In genomic region chr19:3154957-3155736, GRCh38 we compare ENCODE assay signal across 8 cellular contexts. TPM values are rescaled to one million over a fixed set of nuclear protein-coding genes. Genes with fewer than 3 reads are reported as not detected.
DNase-seq lines count a peak whose midpoint lies in the region; ATAC-seq and TF ChIP-seq lines count a peak whose summit lies in the region.

No MANE protein-coding gene starts in this region.

- no peaks in the 10 kb centered on the region for H3K27me3 ChIP-seq in thoracic aorta (replicated peaks; ENCODE audit: insufficient read depth)

- H3K4me3 ChIP-seq in thoracic aorta, result peak overlapping the region; percentile 16

- peak overlapping the region in 1 of 2 donors; percentile 46 for H3K27ac ChIP-seq in thoracic aorta

- H3K36me3 ChIP-seq in thoracic aorta, result no peaks in the 10 kb centered on the region

- H3K36me3 Mint-ChIP-seq in activated CD4-positive, alpha-beta T cell treated with anti-CD3 and anti-CD28 coated beads, Interleukin-2, amount 10 ng/mL, durations not matched to agents 7 days and 5 days (ENCODE audit: low read depth), result peaks cover 47% of the 10 kb centered on the region
- no peaks in the 10 kb centered on the region for H3K36me3 Mint-ChIP-seq in naive B cell

- ATAC-seq in GM19395 (IDR thresholded peaks at IDR 0.05; ENCODE audit: unreplicated experiment), result peak; percentile 67
- peak; percentile 97 for ATAC-seq in naive B cell (ENCODE audit: low read depth in 2 of 2)
- peak; percentile 78 for ATAC-seq in thoracic aorta (ENCODE audit: insufficient number of reproducible peaks, low FRiP score, low read depth)
- no peak for ATAC-seq in HG03378 (IDR thresholded peaks at IDR 0.05; ENCODE audit: unreplicated experiment)

- H3K4me1 ChIP-seq in thoracic aorta (ENCODE audit: control insufficient read depth in 1 of 2, low read depth in 2 of 2), result peaks cover 3 to 14% of the 10 kb centered on the region in 2 donors

- H3K9me3 ChIP-seq in thoracic aorta, result no peaks in the 10 kb centered on the region

- POLR2A ChIA-PET in activated CD4-positive, alpha-beta T cell treated with anti-CD3 and anti-CD28 coated beads, Interleukin-2, amount 10 ng/mL, durations not matched to agents 7 days and 5 days (lab: Charles Lee), result no interaction called here

- H3K4me3 Mint-ChIP-seq in activated CD4-positive, alpha-beta T cell treated with anti-CD3 and anti-CD28 coated beads, Interleukin-2, amount 10 ng/mL, durations not matched to agents 7 days and 5 days, result no peak overlapping the region
- peak overlapping the region in 6 of 8 donors; percentile 22 to 83 (median 64) for H3K4me3 Mint-ChIP-seq in naive B cell

- H3K9me3 Mint-ChIP-seq in activated CD4-positive, alpha-beta T cell treated with anti-CD3 and anti-CD28 coated beads, Interleukin-2, amount 10 ng/mL, durations not matched to agents 7 days and 5 days, result peaks cover 5% of the 10 kb centered on the region
- peaks cover 0 to 2% (median 0%) of the 10 kb centered on the region in 7 donors for H3K9me3 Mint-ChIP-seq in naive B cell

- TF ChIP-seq CTCF in thoracic aorta (IDR thresholded peaks at IDR 0.05), result no peak

- DNase-seq in AG08395 (ENCODE audit: low spot score) (peak; percentile 97), M059J (ENCODE audit: low read depth) (peak; percentile 100), dermis microvascular lymphatic vessel endothelial cell (ENCODE audit: low read depth in 2 of 2) (peak; percentile 97 to 100), naive B cell (peak; percentile 65), thoracic aorta (ENCODE audit: low spot score) (peak; percentile 85)
- peak; percentile 83 for DNase-seq in activated CD4-positive, alpha-beta T cell treated with anti-CD3 and anti-CD28 coated beads, Interleukin-2, amount 10 ng/mL, durations not matched to agents 7 days and 5 days

- H3K27me3 Mint-ChIP-seq in activated CD4-positive, alpha-beta T cell treated with anti-CD3 and anti-CD28 coated beads, Interleukin-2, amount 10 ng/mL, durations not matched to agents 7 days and 5 days, result no peaks in the 10 kb centered on the region
- H3K27me3 Mint-ChIP-seq in naive B cell, result no peaks in the 10 kb centered on the region

- no peak overlapping the region for H3K27ac Mint-ChIP-seq in activated CD4-positive, alpha-beta T cell treated with anti-CD3 and anti-CD28 coated beads, Interleukin-2, amount 10 ng/mL, durations not matched to agents 7 days and 5 days
- H3K27ac Mint-ChIP-seq in naive B cell, result peak overlapping the region in 3 of 6 donors; percentile 72 to 87 (median 83)

- CTCF ChIA-PET in activated CD4-positive, alpha-beta T cell treated with anti-CD3 and anti-CD28 coated beads, Interleukin-2, amount 10 ng/mL, durations not matched to agents 7 days and 5 days (lab: Charles Lee), result interaction anchor here (0.6 to 1.0 kb wide), 2 partner anchors 16 to 21 kb away, joined by 3 read pairs; no protein-coding TSS in a partner anchor

- H3K4me1 Mint-ChIP-seq in activated CD4-positive, alpha-beta T cell treated with anti-CD3 and anti-CD28 coated beads, Interleukin-2, amount 10 ng/mL, durations not matched to agents 7 days and 5 days, result peaks cover 15% of the 10 kb centered on the region
- H3K4me1 Mint-ChIP-seq in naive B cell, result peaks cover 0 to 3% (median 3%) of the 10 kb centered on the region in 3 donors

RNA-seq across cellular contexts. Expression of gene GNA15, which starts 19.3 kb away (rescaled TPM):
- total RNA-seq in M059J (2014; rRNA removed; shearing (Covaris generic)), result not detected in 2 replicates
- 10 to 100 TPM; 22.8 to 23.6 TPM for total RNA-seq in activated CD4-positive, alpha-beta T cell treated with anti-CD3 and anti-CD28 coated beads, Interleukin-2, amount 10 ng/mL, durations not matched to agents 7 days and 5 days
- 0.13 and 0.63 TPM in 2 replicates for total RNA-seq in dermis microvascular lymphatic vessel endothelial cell
- polyA plus RNA-seq in naive B cell (ENCODE audit: low read depth in 6 of 6), result under 1 TPM in 3 of 6 donors, not detected in 3; 0.21 to 0.59 (median 0.53) TPM
- 10 to 100 TPM; 13.0 to 14.0 TPM for total RNA-seq in thoracic aorta

RNA-seq across cellular contexts. Expression of gene S1PR4, which starts 23.4 kb away (rescaled TPM):
- not detected in 2 replicates for total RNA-seq in M059J (2014; rRNA removed; shearing (Covaris generic))
- 100 to 1,000 TPM; 162 to 209 TPM for total RNA-seq in activated CD4-positive, alpha-beta T cell treated with anti-CD3 and anti-CD28 coated beads, Interleukin-2, amount 10 ng/mL, durations not matched to agents 7 days and 5 days
- 0.51 and 0.63 TPM in 2 replicates for total RNA-seq in dermis microvascular lymphatic vessel endothelial cell
- polyA plus RNA-seq in naive B cell (ENCODE audit: low read depth in 6 of 6), result 100 to 1,000 TPM; 307 to 524 (median 405) TPM
- 1 to 10 TPM; 1.2 to 6.4 TPM for total RNA-seq in thoracic aorta

RNA-seq across cellular contexts. Expression of gene NCLN, which starts 30.6 kb away (rescaled TPM):
- 44.7 and 76.1 TPM in 2 replicates for total RNA-seq in M059J (2014; rRNA removed; shearing (Covaris generic))
- 10 to 100 TPM; 52.1 to 56.0 TPM for total RNA-seq in activated CD4-positive, alpha-beta T cell treated with anti-CD3 and anti-CD28 coated beads, Interleukin-2, amount 10 ng/mL, durations not matched to agents 7 days and 5 days
- 33.2 and 45.0 TPM in 2 replicates for total RNA-seq in dermis microvascular lymphatic vessel endothelial cell
- 10 to 100 TPM; 17.1 to 47.6 (median 29.2) TPM for polyA plus RNA-seq in naive B cell (ENCODE audit: low read depth in 6 of 6)
- 10 to 100 TPM; 29.4 to 40.4 TPM for total RNA-seq in thoracic aorta

Comparison
In these comparisons a context has a peak if more than half of its experiments do, and no peak if none do; other contexts are left out.
1. RNA of gene S1PR4, which starts 23.4 kb away (total RNA-seq): 162 to 209 TPM in activated CD4-positive, alpha-beta T cell treated with anti-CD3 and anti-CD28 coated beads, Interleukin-2, amount 10 ng/mL, durations not matched to agents 7 days and 5 days; 1.2 to 6.4 TPM in thoracic aorta, 0.51 to 0.63 TPM in dermis microvascular lymphatic vessel endothelial cell and not detected in M059J; every median in the first group is over 10 times any median in the second.
2. Peak in every context shown above with its lines, with median percentiles within 50 percentile points of each other: DNase-seq.